21 cellular contexts compared by ENCODE assay signal in the genomic region with DNA sequence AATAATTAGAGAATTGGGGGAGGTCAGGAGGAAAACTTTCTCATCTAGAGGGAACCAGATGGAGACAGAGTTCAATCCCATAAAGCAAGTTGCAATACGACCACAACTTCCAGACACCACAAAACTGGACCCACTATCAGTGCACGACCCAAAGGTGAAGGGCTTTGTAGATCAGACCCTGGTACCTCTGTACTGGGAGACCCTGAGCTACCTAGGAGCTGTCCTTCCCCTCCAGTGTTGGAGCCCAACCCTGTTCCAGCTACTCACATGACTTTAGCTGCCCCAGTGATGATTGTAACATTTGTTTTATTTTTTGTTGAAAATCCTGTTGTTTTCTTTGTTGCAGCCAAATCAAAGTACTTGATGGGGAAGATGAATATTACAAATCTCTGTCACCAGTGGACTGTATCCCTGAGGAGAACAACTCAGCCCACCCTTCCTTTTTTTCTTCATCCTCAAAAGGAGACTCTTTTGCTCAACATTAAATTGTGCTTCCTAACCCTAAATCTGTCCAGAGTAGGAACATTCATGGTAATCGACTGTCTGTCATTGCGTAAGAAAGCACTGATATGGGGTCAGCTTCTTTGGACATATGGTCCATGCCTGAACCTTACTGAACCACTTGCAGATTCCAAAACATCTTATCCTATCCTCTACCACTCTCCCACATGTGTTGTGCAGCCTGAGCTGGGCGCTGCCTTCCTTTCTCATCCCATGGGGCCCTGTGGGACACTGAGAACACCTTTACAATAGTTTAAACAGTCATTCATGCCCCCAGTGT.
A peak's percentile ranks its signal among the peaks of the same experiment; 100 is the strongest.
DNase-seq lines count a peak whose midpoint lies in the region; ATAC-seq, FAIRE-seq and TF ChIP-seq lines count a peak whose summit lies in the region.
"Had no signal": no experiment of that assay in that cellular context is flagged by ENCODE, and none has a peak within 500 bp of the region (broad histone marks: within the 10 kb centered on the region; RNA-seq: fewer than 3 reads in every experiment).

No MANE protein-coding gene starts in this region.

- no peaks in the 10 kb centered on the region for H3K36me3 Mint-ChIP-seq in WTC11
- no peaks in the 10 kb centered on the region for H3K36me3 Mint-ChIP-seq in stimulated activated memory B cell treated with anti-CD40 and anti-IgM and Interleukin-4, amounts not matched to agents 10 μg/mL and 1 μg/mL and 100 μg/mL, for 72 hours
- H3K36me3 Mint-ChIP-seq: CD8-positive, alpha-beta T cell had no signal

- H2BK120ac ChIP-seq in mesendoderm (ENCODE audit: low read depth, low read length), result no peak overlapping the region

- POLR2A ChIA-PET in HepG2 (lab: Yijun Ruan, JAX) (no interaction called here), WTC11 (lab: Charles Lee) (no interaction called here)

- TF ChIP-seq POLR2A in HepG2 (IDR thresholded peaks at IDR 0.05; ENCODE audit: insufficient read depth in 1 of 2, low read depth in 2 of 2, low read length in 2 of 2) (no peak), right lobe of liver (IDR thresholded peaks at IDR 0.05) (no peak)

- H3K4me2 ChIP-seq in HepG2 (ENCODE audit: low read depth, low read length) (no peak overlapping the region), mesendoderm (ENCODE audit: low read length) (no peak overlapping the region)

- no peak overlapping the region for H4K8ac ChIP-seq in mesendoderm (ENCODE audit: low read depth, low read length)

- peaks cover 25% of the 10 kb centered on the region for H3K4me1 Mint-ChIP-seq in WTC11
- no peaks in the 10 kb centered on the region for H3K4me1 Mint-ChIP-seq in stimulated activated memory B cell treated with anti-CD40 and anti-IgM and Interleukin-4, amounts not matched to agents 10 μg/mL and 1 μg/mL and 100 μg/mL, for 72 hours

- H3K27ac ChIP-seq in HepG2 (ENCODE audit: extremely low read length, insufficient read depth, low read length) (no peak overlapping the region), right lobe of liver (no peak overlapping the region), mesendoderm (ENCODE audit: low read depth, low read length) (no peak overlapping the region)
- H3K27ac ChIP-seq: BLaER1 treated with 17β-estradiol and CSF1 and Interleukin-3, amounts not matched to agents 10 nM and 100 nM; GM23248 had no signal

- no peaks in the 10 kb centered on the region for H3K9me3 Mint-ChIP-seq in WTC11
- no peaks in the 10 kb centered on the region for H3K9me3 Mint-ChIP-seq in stimulated activated memory B cell treated with anti-CD40 and anti-IgM and Interleukin-4, amounts not matched to agents 10 μg/mL and 1 μg/mL and 100 μg/mL, for 72 hours
- H3K9me3 Mint-ChIP-seq: CD8-positive, alpha-beta T cell had no signal

- no peak overlapping the region for H3K4me3 ChIP-seq in HepG2 (replicated peaks in 1 of 3; ENCODE audit: insufficient read depth in 1 of 3, low read depth in 2 of 3, low read length in 3 of 3)
- H3K4me3 ChIP-seq in right lobe of liver, result no peak overlapping the region
- H3K4me3 ChIP-seq in mesendoderm (ENCODE audit: low read length), result no peak overlapping the region
- H3K4me3 ChIP-seq: BLaER1 treated with 17β-estradiol and CSF1 and Interleukin-3, amounts not matched to agents 10 nM and 100 nM; GM12878; GM23248 had no signal

- H3K27me3 ChIP-seq in HepG2 (ENCODE audit: control insufficient read depth in 1 of 2, insufficient read depth in 2 of 2, low read length in 2 of 2) (no peaks in the 10 kb centered on the region), right lobe of liver (no peaks in the 10 kb centered on the region), mesendoderm (ENCODE audit: insufficient read depth, low read length, poor library complexity) (no peaks in the 10 kb centered on the region)
- H3K27me3 ChIP-seq: BLaER1 treated with 17β-estradiol and CSF1 and Interleukin-3, amounts not matched to agents 10 nM and 100 nM had no signal

- BruUV-seq in HepG2 (replicated peaks; lab: Mats Ljungman, UMichigan), result no TSS peak

- H3K9me3 ChIP-seq in HepG2 (ENCODE audit: low read length) (no peaks in the 10 kb centered on the region), right lobe of liver (no peaks in the 10 kb centered on the region)
- H3K9me3 ChIP-seq: BLaER1 treated with 17β-estradiol and CSF1 and Interleukin-3, amounts not matched to agents 10 nM and 100 nM had no signal

- no peak overlapping the region for H2AK5ac ChIP-seq in mesendoderm (ENCODE audit: low read length)

- H3K18ac ChIP-seq in mesendoderm (ENCODE audit: low read length), result peak overlapping the region; percentile 62

- TF ChIP-seq CTCF in HepG2 (CRISPR knock-in tag; IDR thresholded peaks at IDR 0.05), result no peak
- TF ChIP-seq CTCF in right lobe of liver (IDR thresholded peaks at IDR 0.05), result no peak
- TF ChIP-seq CTCF in WTC11 (IDR thresholded peaks at IDR 0.05), result no peak

- no peak for ATAC-seq in HepG2
- no peak for ATAC-seq in right lobe of liver
- peak; percentile 46; the same call in 1 of the 2 replicates for ATAC-seq in WTC11
- peak; percentile 55 for ATAC-seq in stimulated activated memory B cell treated with anti-CD40 and anti-IgM and Interleukin-4, amounts not matched to agents 10 μg/mL and 1 μg/mL and 100 μg/mL, for 72 hours
- ATAC-seq in SK-N-SH treated with all-trans-retinoic acid at 6 μM for 48 hours, result no peak
- ATAC-seq in HG02571 (IDR thresholded peaks at IDR 0.05; ENCODE audit: unreplicated experiment), result no peak
- ATAC-seq in GM18519 (IDR thresholded peaks at IDR 0.05; ENCODE audit: low FRiP score, unreplicated experiment), result no peak
- ATAC-seq: GM12878 had no signal

- H3K79me1 ChIP-seq in mesendoderm (ENCODE audit: low read length), result no peaks in the 10 kb centered on the region

- H3K9ac ChIP-seq in HepG2 (ENCODE audit: insufficient read depth, low read depth, low read length) (no peak overlapping the region), mesendoderm (ENCODE audit: low read length) (no peak overlapping the region)
- H3K9ac ChIP-seq: BLaER1 treated with 17β-estradiol and CSF1 and Interleukin-3, amounts not matched to agents 10 nM and 100 nM; GM23248 had no signal

- TF ChIP-seq EP300 in HepG2 (IDR thresholded peaks at IDR 0.05; ENCODE audit: low read depth in 2 of 2, low read length in 2 of 2) (no peak), HepG2 (CRISPR knock-in tag; IDR thresholded peaks at IDR 0.05; ENCODE audit: borderline replicate concordance) (no peak)

- no peaks in the 10 kb centered on the region for H3K79me2 ChIP-seq in HepG2 (ENCODE audit: insufficient read depth, low read length)
- no peaks in the 10 kb centered on the region for H3K79me2 ChIP-seq in mesendoderm (ENCODE audit: control insufficient read depth, insufficient read depth, low read length)

- in situ Hi-C loops in HepG2 (cut with HindIII; ENCODE audit: extremely low pct_ligation_motif_present, low pct_unique_long_range_greater_than_20kb), result no loop called here

- H3K4me1 ChIP-seq in HepG2 (ENCODE audit: insufficient read depth, low read length), result no peaks in the 10 kb centered on the region
- no peaks in the 10 kb centered on the region for H3K4me1 ChIP-seq in right lobe of liver
- H3K4me1 ChIP-seq in mesendoderm (ENCODE audit: control insufficient read depth, low read depth, low read length), result peaks cover 5% of the 10 kb centered on the region

- no peak for TF ChIP-seq RAD21 in HepG2 (CRISPR knock-in tag; IDR thresholded peaks at IDR 0.05)

- CTCF ChIA-PET in HepG2 (lab: Yijun Ruan, JAX; ENCODE audit: low intra/inter-chr PET ratio, low total read pairs) (no interaction called here), WTC11 (lab: Charles Lee) (no interaction called here)

- no peak overlapping the region for H2BK5ac ChIP-seq in mesendoderm (ENCODE audit: low read length)

- no peak for FAIRE-seq in HepG2 (lab: Jason Lieb, UNC)
- FAIRE-seq: GM12878, H54, HTR-8/SVneo had no signal

- no peaks in the 10 kb centered on the region for H4K20me1 ChIP-seq in HepG2 (ENCODE audit: insufficient read depth, low read length)
- H4K20me1 ChIP-seq: BLaER1 treated with 17β-estradiol and CSF1 and Interleukin-3, amounts not matched to agents 10 nM and 100 nM had no signal

- no peak overlapping the region for H2AFZ ChIP-seq in HepG2 (ENCODE audit: low read length)
- H2AFZ ChIP-seq: GM23248 had no signal

- no peak overlapping the region for H4K5ac ChIP-seq in mesendoderm (ENCODE audit: low read length)

- 73% methylated on average over 5 of the region's 5 CpGs for WGBS in HepG2 (ENCODE audit: low lambda C conversion rate)
- WGBS in right lobe of liver (ENCODE audit: insufficient coverage, low coverage, low lambda C conversion rate, missing lambda C conversion rate), result 59% methylated on average over 5 of the region's 5 CpGs
- WGBS in mesendoderm (ENCODE audit: extremely low coverage, insufficient coverage, low lambda C conversion rate), result no CpG with 5 or more reads among the region's 5 CpGs

- H3K23ac ChIP-seq in mesendoderm (ENCODE audit: low read length), result no peak overlapping the region

- no peak overlapping the region for H3K4ac ChIP-seq in mesendoderm (ENCODE audit: low read depth, low read length)

- no peak overlapping the region for H3K27ac Mint-ChIP-seq in WTC11
- H3K27ac Mint-ChIP-seq in stimulated activated memory B cell treated with anti-CD40 and anti-IgM and Interleukin-4, amounts not matched to agents 10 μg/mL and 1 μg/mL and 100 μg/mL, for 72 hours, result no peak overlapping the region
- H3K27ac Mint-ChIP-seq: CD8-positive, alpha-beta T cell had no signal

- no peak overlapping the region for H3K4me3 Mint-ChIP-seq in WTC11
- no peak overlapping the region for H3K4me3 Mint-ChIP-seq in stimulated activated memory B cell treated with anti-CD40 and anti-IgM and Interleukin-4, amounts not matched to agents 10 μg/mL and 1 μg/mL and 100 μg/mL, for 72 hours

- no peak overlapping the region for H3K56ac ChIP-seq in mesendoderm (ENCODE audit: low read length)

- no peak overlapping the region for H2BK15ac ChIP-seq in mesendoderm (replicated peaks; ENCODE audit: low read depth)

- DNase-seq in HepG2 (ENCODE audit: low spot score) (no peak), right lobe of liver (no peak), WTC11 (ENCODE audit: low spot score) (no peak), mesendoderm (no peak)
- DNase-seq: 8988T; CD8-positive, alpha-beta T cell; COR-L47; DMS 273 treated with DMSO at 0.1 percent for 48 hours; DMS53; DND-41; EL; GM23248; HCEC 1CT had no signal

- intact Hi-C loops in HepG2 (cut with micrococcal nuclease; ENCODE audit: unreplicated experiment), result no loop called here
- intact Hi-C loops in right lobe of liver (cut with DNase I), result no loop called here

- no peaks in the 10 kb centered on the region for H3K27me3 Mint-ChIP-seq in WTC11 (ENCODE audit: low read depth)
- peaks cover 5% of the 10 kb centered on the region for H3K27me3 Mint-ChIP-seq in stimulated activated memory B cell treated with anti-CD40 and anti-IgM and Interleukin-4, amounts not matched to agents 10 μg/mL and 1 μg/mL and 100 μg/mL, for 72 hours

- no peaks in the 10 kb centered on the region for H3K36me3 ChIP-seq in HepG2 (replicated peaks in 1 of 2; ENCODE audit: control insufficient read depth in 1 of 2, insufficient read depth in 2 of 2, low read length in 2 of 2)
- no peaks in the 10 kb centered on the region for H3K36me3 ChIP-seq in right lobe of liver
- H3K36me3 ChIP-seq in mesendoderm (ENCODE audit: control insufficient read depth, insufficient read depth, low read length), result no peaks in the 10 kb centered on the region
- H3K36me3 ChIP-seq: BLaER1 treated with 17β-estradiol and CSF1 and Interleukin-3, amounts not matched to agents 10 nM and 100 nM had no signal

TF ChIP-seq in WTC11, 78 proteins besides CTCF, POLR2A, EP300 and RAD21 (continues in another document):
- no peak for TF ChIP-seq SP1 (CRISPR knock-in tag; conservative IDR thresholded peaks at IDR 0.05)

TF ChIP-seq in SK-N-SH treated with all-trans-retinoic acid at 6 μM for 48 hours, 23 proteins besides CTCF, POLR2A, EP300 and RAD21 (continues in another document):
- no peak for TF ChIP-seq ZNF70 (CRISPR knock-in tag; IDR thresholded peaks at IDR 0.05)

Comparison
In these comparisons a context has a peak if more than half of its experiments do, and no peak if none do; other contexts are left out.
1. ATAC-seq: peak in WTC11 (single experiment) and stimulated activated memory B cell treated with anti-CD40 and anti-IgM and Interleukin-4, amounts not matched to agents 10 μg/mL and 1 μg/mL and 100 μg/mL, for 72 hours (single experiment); none in HepG2 (single experiment), right lobe of liver (0 of 4), SK-N-SH treated with all-trans-retinoic acid at 6 μM for 48 hours (single experiment), HG02571 (single experiment) and GM18519 (single experiment).